ENCODE assay signal across 9 cellular contexts in genomic region chr15:27833974-27834373, GRCh38.
"Had no signal": no experiment of that assay in that cellular context is flagged by ENCODE, and none has a peak within 500 bp of the region (broad histone marks: within the 10 kb centered on the region; RNA-seq: fewer than 3 reads in every experiment).

No MANE protein-coding gene starts in this region.

- H3K4me3 Mint-ChIP-seq: HFFc6, IgD-negative memory B cell had no signal

- H3K4me1 Mint-ChIP-seq: IgD-negative memory B cell had no signal

- ATAC-seq: HCT116, HepG2 had no signal

- DNase-seq: GM23248, HFFc6, KBM-7 had no signal

- H3K4me3 ChIP-seq: GM23248, HAP-1 had no signal

- H3K36me3 Mint-ChIP-seq: IgD-negative memory B cell had no signal

- H3K9ac ChIP-seq: GM23248, KMS-11 had no signal

- H3K27ac ChIP-seq: GM23248, HL-60, KMS-11 had no signal

- H3K4me1 ChIP-seq: HAP-1 had no signal

- H3K27ac Mint-ChIP-seq: HFFc6, IgD-negative memory B cell had no signal

- H3K9me3 ChIP-seq: HAP-1 had no signal

- H3K4me2 ChIP-seq: KMS-11 had no signal

- H2AFZ ChIP-seq: GM23248 had no signal

- H3K36me3 ChIP-seq: HAP-1 had no signal
